ENCODE assay signal across 18 cellular contexts in genomic region chr19:47070756-47071155, GRCh38. TPM values are rescaled to one million over a fixed set of nuclear protein-coding genes. Genes with fewer than 3 reads are reported as not detected.
A peak's percentile ranks its signal among the peaks of the same experiment; 100 is the strongest.
DNase-seq lines count a peak whose midpoint lies in the region; ATAC-seq and TF ChIP-seq lines count a peak whose summit lies in the region.
"Had no signal": no experiment of that assay in that cellular context is flagged by ENCODE, and none has a peak within 500 bp of the region (broad histone marks: within the 10 kb centered on the region; RNA-seq: fewer than 3 reads in every experiment).

No MANE protein-coding gene starts in this region.

- H3K27ac ChIP-seq in substantia nigra (ENCODE audit: low read depth, low read length, poor library complexity, severe bottlenecking) = peak overlapping the region; percentile 38
- H3K27ac ChIP-seq: A549 had no signal

- no peaks in the 10 kb centered on the region for H3K27me3 Mint-ChIP-seq in activated naive CD8-positive, alpha-beta T cell
- H3K27me3 Mint-ChIP-seq in activated naive CD8-positive, alpha-beta T cell treated with anti-CD3 and anti-CD28 coated beads, Interleukin-2, amount 50 U/mL, for 24 hours = no peaks in the 10 kb centered on the region
- H3K27me3 Mint-ChIP-seq in brain (no peaks in the 10 kb centered on the region), nephron progenitor cell (ENCODE audit: low read depth, poor library complexity) (no peaks in the 10 kb centered on the region)
- H3K27me3 Mint-ChIP-seq: B cell had no signal

- H3K9me3 Mint-ChIP-seq in activated naive CD8-positive, alpha-beta T cell (ENCODE audit: low read depth) = no peaks in the 10 kb centered on the region
- no peaks in the 10 kb centered on the region for H3K9me3 Mint-ChIP-seq in activated naive CD8-positive, alpha-beta T cell treated with anti-CD3 and anti-CD28 coated beads, Interleukin-2, amount 50 U/mL, for 24 hours
- H3K9me3 Mint-ChIP-seq in brain (no peaks in the 10 kb centered on the region), nephron progenitor cell (no peaks in the 10 kb centered on the region)

- peak overlapping the region; percentile 64 for H3K27ac Mint-ChIP-seq in activated naive CD8-positive, alpha-beta T cell
- no peak overlapping the region for H3K27ac Mint-ChIP-seq in activated naive CD8-positive, alpha-beta T cell treated with anti-CD3 and anti-CD28 coated beads, Interleukin-2, amount 50 U/mL, for 24 hours
- H3K27ac Mint-ChIP-seq in brain = peak overlapping the region in 3 of 5 experiments; percentile 24 to 59 (median 28)
- H3K27ac Mint-ChIP-seq in nephron progenitor cell = peak overlapping the region; percentile 92
- H3K27ac Mint-ChIP-seq: B cell had no signal

- H3K36me3 Mint-ChIP-seq in activated naive CD8-positive, alpha-beta T cell = peaks cover 4% of the 10 kb centered on the region
- H3K36me3 Mint-ChIP-seq in activated naive CD8-positive, alpha-beta T cell treated with anti-CD3 and anti-CD28 coated beads, Interleukin-2, amount 50 U/mL, for 24 hours (ENCODE audit: low read depth) = peaks cover 32% of the 10 kb centered on the region
- H3K36me3 Mint-ChIP-seq in brain = peaks cover 42% of the 10 kb centered on the region
- peaks cover 36% of the 10 kb centered on the region for H3K36me3 Mint-ChIP-seq in nephron progenitor cell (ENCODE audit: low read depth)

- no peak overlapping the region for H3K4me3 Mint-ChIP-seq in activated naive CD8-positive, alpha-beta T cell
- no peak overlapping the region for H3K4me3 Mint-ChIP-seq in activated naive CD8-positive, alpha-beta T cell treated with anti-CD3 and anti-CD28 coated beads, Interleukin-2, amount 50 U/mL, for 24 hours
- H3K4me3 Mint-ChIP-seq in brain (no peak overlapping the region), nephron progenitor cell (no peak overlapping the region)
- H3K4me3 Mint-ChIP-seq: B cell had no signal

- no peak for TF ChIP-seq CTCF in brain (conservative IDR thresholded peaks at IDR 0.05)
- no peak for TF ChIP-seq CTCF in nephron progenitor cell (IDR thresholded peaks at IDR 0.05)

- H3K4me1 Mint-ChIP-seq in activated naive CD8-positive, alpha-beta T cell (ENCODE audit: low read depth) = peaks cover 8% of the 10 kb centered on the region
- peaks cover 6% of the 10 kb centered on the region for H3K4me1 Mint-ChIP-seq in activated naive CD8-positive, alpha-beta T cell treated with anti-CD3 and anti-CD28 coated beads, Interleukin-2, amount 50 U/mL, for 24 hours
- H3K4me1 Mint-ChIP-seq in brain (no peaks in the 10 kb centered on the region), nephron progenitor cell (peaks cover 18% of the 10 kb centered on the region)

- ATAC-seq in activated naive CD8-positive, alpha-beta T cell treated with anti-CD3 and anti-CD28 coated beads, Interleukin-2, amount 50 U/mL, for 24 hours = no peak
- ATAC-seq in HG03439 (IDR thresholded peaks at IDR 0.05; ENCODE audit: unreplicated experiment) (no peak), HG02885 (IDR thresholded peaks at IDR 0.05; ENCODE audit: poor library complexity, unreplicated experiment) (no peak)
- ATAC-seq: A549 had no signal

- DNase-seq in activated naive CD8-positive, alpha-beta T cell treated with anti-CD3 and anti-CD28 coated beads, Interleukin-2, amount 50 U/mL, for 24 hours = no peak
- DNase-seq in nephron progenitor cell (no peak), substantia nigra (lab: John Stamatoyannopoulos, UW) (peak in 2 of 49 donors; percentile 14 to 66), NCI-H82 treated with DMSO at 0.1 percent for 48 hours (lab: John Stamatoyannopoulos, UW; ENCODE audit: unreplicated experiment) (no peak)
- DNase-seq: DMS79, IMR-90, NCI-H1105, NCI-H146, NCI-H2029, NCI-H2227 treated with DMSO at 0.1 percent for 48 hours, NCI-H510A, SHP77 treated with DMSO at 0.1 percent for 48 hours had no signal

RNA-seq across cellular contexts. Expression of gene TMEM160, which starts 22.3 kb away (rescaled TPM):
- 53.6 TPM for polyA plus RNA-seq in brain (ENCODE audit: insufficient read depth, low read depth, low replicate concordance)

RNA-seq across cellular contexts. Expression of gene ZC3H4, which starts 42.8 kb away (rescaled TPM):
- polyA plus RNA-seq in brain (ENCODE audit: insufficient read depth, low read depth, low replicate concordance) = 16.6 TPM

RNA-seq across cellular contexts. Expression of gene NPAS1, which starts 51.1 kb away (rescaled TPM):
- polyA plus RNA-seq in brain (ENCODE audit: insufficient read depth, low read depth, low replicate concordance) = 6.0 TPM

RNA-seq across cellular contexts. Expression of gene SAE1, which starts 59.9 kb away (rescaled TPM):
- 169 TPM for polyA plus RNA-seq in brain (ENCODE audit: insufficient read depth, low read depth, low replicate concordance)
